Comparison of ENCODE assay signal across 8 cellular contexts in genomic region chr4:742742-743311, GRCh38. TPM values are rescaled to one million over a fixed set of nuclear protein-coding genes. Genes with fewer than 3 reads are reported as not detected.
A peak's percentile ranks its signal among the peaks of the same experiment; 100 is the strongest.
DNase-seq lines count a peak whose midpoint lies in the region; TF ChIP-seq lines count a peak whose summit lies in the region.

No MANE protein-coding gene starts in this region.

- no peak overlapping the region for H3K4me3 ChIP-seq in adrenal gland

- peak; percentile 79 to 92 (median 86) for TF ChIP-seq CTCF in adrenal gland (IDR thresholded peaks at IDR 0.05)

- peak; percentile 13 to 52 (median 23) for DNase-seq in NCI-H1417 (lab: John Stamatoyannopoulos, UW)
- DNase-seq in NCI-H1417 treated with DMSO at 0.1 percent for 48 hours (lab: John Stamatoyannopoulos, UW) = no peak
- DNase-seq in HUDEP-2 (lab: John Stamatoyannopoulos, UW; ENCODE audit: unreplicated experiment in 76 of 76) = peak in 64 of 76 experiments; percentile 3 to 76 (median 52)
- peak; percentile 29 for DNase-seq in T-helper 22 cell (ENCODE audit: low read depth)
- DNase-seq in adrenal gland = peak; percentile 75 to 86 (median 80)
- DNase-seq in iPS-NIHi7 (ENCODE audit: extremely low spot score) = peak; percentile 95
- peak; percentile 75 for DNase-seq in stimulated activated CD4-positive, alpha-beta T cell treated with anti-CD3 and anti-CD28 coated beads, Interleukin-1b, Interleukin-23, amount 100 ng/mL, for 48 hours
- DNase-seq in NCI-H226 = no peak

- intact Hi-C loops in adrenal gland (cut with DNase I) = no loop called here

- no peaks in the 10 kb centered on the region for H3K9me3 ChIP-seq in adrenal gland (replicated peaks in 1 of 3)

- no peak overlapping the region for H3K27ac ChIP-seq in adrenal gland

- 55 to 83% (median 72%) methylated on average over 7 to 26 of the region's 26 CpGs for WGBS in adrenal gland, 4 donors

- no peak for TF ChIP-seq POLR2A in adrenal gland (IDR thresholded peaks at IDR 0.05)

- H3K4me1 ChIP-seq in adrenal gland (replicated peaks in 1 of 2) = no peaks in the 10 kb centered on the region

- H3K36me3 ChIP-seq in adrenal gland (replicated peaks in 1 of 2) = peaks cover 0 to 31% of the 10 kb centered on the region in 2 donors

- no peaks in the 10 kb centered on the region for H3K27me3 ChIP-seq in adrenal gland

RNA-seq across cellular contexts. Expression of gene PCGF3, which starts 37.2 kb away (rescaled TPM):
- total RNA-seq in adrenal gland = 100 to 1,000 TPM in 2 of 8 donors, 10 to 100 TPM in 6; 49.4 to 145 (median 70.7) TPM
- polyA plus RNA-seq in adrenal gland = 100 to 1,000 TPM in 1 of 3 donors, 10 to 100 TPM in 2; 26.4 to 178 (median 99.2) TPM

RNA-seq across cellular contexts. Expression of gene SLC49A3, which starts 53.9 kb away (rescaled TPM):
- total RNA-seq in adrenal gland = 10 to 100 TPM in 3 of 8 donors, 1 to 10 TPM in 5; 2.4 to 15.0 (median 7.3) TPM
- polyA plus RNA-seq in adrenal gland = 10 to 100 TPM in 2 of 3 donors, 1 to 10 TPM in 1; 1.4 to 24.5 (median 11.1) TPM

Comparison
In these comparisons a context has a peak if more than half of its experiments do, and no peak if none do; other contexts are left out.
1. DNase-seq: peak in NCI-H1417 (3 of 3), HUDEP-2 (64 of 76), T-helper 22 cell (single experiment), adrenal gland (7 of 7), iPS-NIHi7 (single experiment) and stimulated activated CD4-positive, alpha-beta T cell treated with anti-CD3 and anti-CD28 coated beads, Interleukin-1b, Interleukin-23, amount 100 ng/mL, for 48 hours (single experiment); none in NCI-H1417 treated with DMSO at 0.1 percent for 48 hours (single experiment) and NCI-H226 (single experiment).